In the genomic region with DNA sequence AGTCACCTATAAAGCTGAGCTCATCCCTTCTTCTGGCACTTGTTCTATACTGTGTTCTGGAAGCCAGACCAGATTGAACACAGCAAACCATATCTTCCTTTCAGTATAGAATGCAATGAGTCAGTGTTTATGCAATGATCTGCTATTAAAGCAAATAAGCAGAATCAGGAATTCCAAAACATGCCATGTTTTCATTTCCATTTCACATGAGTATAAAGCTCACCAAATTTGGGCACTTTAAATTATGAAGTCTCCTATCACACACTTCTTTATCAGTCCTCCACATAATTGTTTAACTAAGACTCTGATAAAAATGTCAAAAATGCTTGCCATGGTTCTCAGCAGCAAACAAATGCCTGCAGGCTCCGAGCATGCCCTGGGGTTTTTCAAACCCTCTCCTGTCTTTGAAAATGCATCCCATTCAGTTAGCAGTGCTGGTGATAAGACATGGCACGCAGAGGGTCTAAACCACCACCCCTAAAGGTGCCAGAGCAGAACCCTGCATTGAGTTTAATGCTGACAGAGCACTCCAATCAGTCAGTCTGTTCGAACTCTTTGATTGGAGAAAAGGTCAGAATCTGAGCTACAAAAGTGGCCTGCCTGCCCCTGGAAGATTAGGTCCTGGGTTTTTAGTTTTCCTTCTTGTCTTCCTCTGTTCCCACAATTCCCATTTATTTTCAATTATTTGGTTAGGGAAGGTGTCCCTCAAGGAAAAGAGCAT, we compare ENCODE assay signal across 12 cellular contexts.
A peak's percentile ranks its signal among the peaks of the same experiment; 100 is the strongest.
DNase-seq lines count a peak whose midpoint lies in the region; ATAC-seq and TF ChIP-seq lines count a peak whose summit lies in the region.
"Had no signal": no experiment of that assay in that cellular context is flagged by ENCODE, and none has a peak within 500 bp of the region (broad histone marks: within the 10 kb centered on the region; RNA-seq: fewer than 3 reads in every experiment).

No MANE protein-coding gene starts in this region.

- H3K27ac ChIP-seq in tibial artery = no peak overlapping the region
- H3K27ac ChIP-seq: HL-60 had no signal

- no peak for DNase-seq in T-helper 2 cell treated with Interferon-gamma antibody and Interleukin-4, amounts not matched to agents 5 μg/mL and 100 μg/mL, for 36 hours (ENCODE audit: low spot score)
- no peak for DNase-seq in T-helper 2 cell
- no peak for DNase-seq in chondrocyte (ENCODE audit: low spot score)
- no peak for DNase-seq in osteocyte (ENCODE audit: extremely low spot score, unreplicated experiment)
- no peak for DNase-seq in tibial artery
- no peak for DNase-seq in T-cell
- DNase-seq: NCI-H146, retina, SIG-M5 had no signal

- TF ChIP-seq CTCF in chondrocyte (IDR thresholded peaks at IDR 0.05) (no peak), osteocyte (IDR thresholded peaks at IDR 0.05) (no peak), tibial artery (IDR thresholded peaks at IDR 0.05) (no peak)

- H3K9me3 Mint-ChIP-seq in T-helper 2 cell treated with Interferon-gamma antibody and Interleukin-4, amounts not matched to agents 5 μg/mL and 100 μg/mL, for 36 hours = no peaks in the 10 kb centered on the region
- H3K9me3 Mint-ChIP-seq in IgD-negative memory B cell (no peaks in the 10 kb centered on the region), chondrocyte (ENCODE audit: low read depth) (peaks cover 3% of the 10 kb centered on the region), osteocyte (ENCODE audit: unreplicated experiment) (peaks cover 7% of the 10 kb centered on the region), T-cell (peaks cover 0 to 4% (median 0%) of the 10 kb centered on the region in 3 donors)

- peaks cover 41% of the 10 kb centered on the region for H3K36me3 Mint-ChIP-seq in T-helper 2 cell treated with Interferon-gamma antibody and Interleukin-4, amounts not matched to agents 5 μg/mL and 100 μg/mL, for 36 hours (ENCODE audit: low read depth)
- H3K36me3 Mint-ChIP-seq in IgD-negative memory B cell (no peaks in the 10 kb centered on the region), chondrocyte (ENCODE audit: low read depth) (peaks cover 4% of the 10 kb centered on the region), osteocyte (ENCODE audit: unreplicated experiment) (peaks cover 14% of the 10 kb centered on the region), T-cell (peaks cover 19% of the 10 kb centered on the region)

- H3K4me3 ChIP-seq in tibial artery = no peak overlapping the region

- CTCF ChIA-PET in T-cell (lab: Charles Lee) = interaction anchor here (0.6 to 1.2 kb wide), 2 partner anchors 17 to 40 kb away, joined by 3 to 4 read pairs; no protein-coding TSS in a partner anchor

- H3K27me3 Mint-ChIP-seq in T-helper 2 cell treated with Interferon-gamma antibody and Interleukin-4, amounts not matched to agents 5 μg/mL and 100 μg/mL, for 36 hours (ENCODE audit: low read depth) = no peaks in the 10 kb centered on the region
- H3K27me3 Mint-ChIP-seq in IgD-negative memory B cell (peaks cover 6% of the 10 kb centered on the region), chondrocyte (ENCODE audit: low read depth) (no peaks in the 10 kb centered on the region), osteocyte (ENCODE audit: unreplicated experiment) (no peaks in the 10 kb centered on the region), T-cell (no peaks in the 10 kb centered on the region)

- intact Hi-C loops in tibial artery (cut with DNase I; ENCODE audit: low total_unique reads) = no loop called here

- H3K9me3 ChIP-seq in tibial artery = no peaks in the 10 kb centered on the region

- ATAC-seq in HG03196 (IDR thresholded peaks at IDR 0.05; ENCODE audit: unreplicated experiment) = no peak
- ATAC-seq in T-cell (replicated peaks in 1 of 4) = no peak

- peak overlapping the region; percentile 72 for H3K4me3 Mint-ChIP-seq in T-helper 2 cell treated with Interferon-gamma antibody and Interleukin-4, amounts not matched to agents 5 μg/mL and 100 μg/mL, for 36 hours
- peak overlapping the region in 2 of 4 donors; percentile 43 to 65 for H3K4me3 Mint-ChIP-seq in IgD-negative memory B cell
- H3K4me3 Mint-ChIP-seq in chondrocyte (ENCODE audit: unreplicated experiment) = no peak overlapping the region
- no peak overlapping the region for H3K4me3 Mint-ChIP-seq in osteocyte (ENCODE audit: unreplicated experiment)
- peak overlapping the region in 1 of 3 donors; percentile 37 for H3K4me3 Mint-ChIP-seq in T-cell

- peaks cover 0 to 20% (median 3%) of the 10 kb centered on the region in 4 donors for H3K4me1 ChIP-seq in tibial artery

- POLR2A ChIA-PET in T-cell (lab: Charles Lee) = interaction anchor here in 1 of 2 donors (0.9 kb wide), 1 partner anchor 20 kb away, joined by 4 read pairs; no protein-coding TSS in a partner anchor

- no peaks in the 10 kb centered on the region for H3K27me3 ChIP-seq in tibial artery

- peaks cover 0 to 5% (median 0%) of the 10 kb centered on the region in 3 donors for H3K36me3 ChIP-seq in tibial artery

- H3K27ac Mint-ChIP-seq in T-helper 2 cell treated with Interferon-gamma antibody and Interleukin-4, amounts not matched to agents 5 μg/mL and 100 μg/mL, for 36 hours = peak overlapping the region; percentile 89
- H3K27ac Mint-ChIP-seq in IgD-negative memory B cell = peak overlapping the region in 2 of 3 donors; percentile 14 to 65
- peak overlapping the region; percentile 86 for H3K27ac Mint-ChIP-seq in chondrocyte (ENCODE audit: unreplicated experiment)
- H3K27ac Mint-ChIP-seq in osteocyte (ENCODE audit: unreplicated experiment) = peak overlapping the region; percentile 63
- no peak overlapping the region for H3K27ac Mint-ChIP-seq in T-cell

- H3K4me1 Mint-ChIP-seq in T-helper 2 cell treated with Interferon-gamma antibody and Interleukin-4, amounts not matched to agents 5 μg/mL and 100 μg/mL, for 36 hours (ENCODE audit: low read depth) = peaks cover 72% of the 10 kb centered on the region
- H3K4me1 Mint-ChIP-seq in IgD-negative memory B cell (peaks cover 36 to 65% (median 40%) of the 10 kb centered on the region in 3 donors), chondrocyte (ENCODE audit: low read depth) (peaks cover 38% of the 10 kb centered on the region), osteocyte (ENCODE audit: unreplicated experiment) (peaks cover 34% of the 10 kb centered on the region), T-cell (peaks cover 46 to 81% (median 66%) of the 10 kb centered on the region in 3 donors)

Comparison
In these comparisons a context has a peak if more than half of its experiments do, and no peak if none do; other contexts are left out.
1. H3K27ac Mint-ChIP-seq: peak in T-helper 2 cell treated with Interferon-gamma antibody and Interleukin-4, amounts not matched to agents 5 μg/mL and 100 μg/mL, for 36 hours (single experiment), IgD-negative memory B cell (2 of 3), chondrocyte (single experiment) and osteocyte (single experiment); none in T-cell (0 of 2).